8 cellular contexts compared by ENCODE assay signal in the genomic region with DNA sequence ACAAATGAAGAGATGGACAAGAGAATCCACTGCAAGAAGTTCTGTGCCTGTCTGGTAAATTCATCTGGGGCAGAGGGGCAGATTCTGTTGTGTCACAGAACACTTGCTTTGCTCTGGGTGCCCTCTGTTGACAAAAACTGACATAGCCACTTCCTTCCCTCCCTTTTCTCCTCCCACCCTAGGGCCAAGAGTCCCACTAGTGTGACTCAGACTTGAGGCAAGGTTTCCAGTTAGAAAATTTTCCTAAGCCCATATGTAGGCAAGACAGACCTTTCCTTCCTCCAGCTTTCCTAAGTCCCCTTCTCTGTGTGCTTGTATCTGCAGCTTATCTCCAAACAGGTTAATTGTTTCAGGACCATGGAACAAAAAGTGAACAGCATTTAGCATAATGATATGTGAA.
DNase-seq lines count a peak whose midpoint lies in the region; TF ChIP-seq lines count a peak whose summit lies in the region.

No MANE protein-coding gene starts in this region.

- peak; percentile 68; the same call in 1 of the 2 replicates for TF ChIP-seq CTCF in LNCAP (IDR thresholded peaks at IDR 0.05)

- peak; percentile 3 to 65 (median 17) for DNase-seq in NCI-H1417 (lab: John Stamatoyannopoulos, UW)
- no peak for DNase-seq in NCI-H1417 treated with DMSO at 0.1 percent for 48 hours (lab: John Stamatoyannopoulos, UW)
- DNase-seq in SK-N-DZ (ENCODE audit: low spot score) = peak; percentile 61
- DNase-seq in cerebellar cortex (ENCODE audit: low spot score) = peak; percentile 78
- DNase-seq in left kidney (ENCODE audit: low read depth, low spot score) = peak; percentile 81
- peak; percentile 5 for DNase-seq in stimulated activated CD8-positive, alpha-beta memory T cell treated with anti-CD3 and anti-CD28 coated beads, Interleukin-15, amount 100 ng/mL, for 1 hour (ENCODE audit: low read depth)
- DNase-seq in activated effector memory CD4-positive, alpha-beta T cell treated with anti-CD3 and anti-CD28 coated beads, Interleukin-2, amount 50 U/mL, for 16 hours = no peak

Comparison
In these comparisons a context has a peak if more than half of its experiments do, and no peak if none do; other contexts are left out.
1. DNase-seq: peak in NCI-H1417 (3 of 3), SK-N-DZ (single experiment), cerebellar cortex (single experiment), left kidney (single experiment) and stimulated activated CD8-positive, alpha-beta memory T cell treated with anti-CD3 and anti-CD28 coated beads, Interleukin-15, amount 100 ng/mL, for 1 hour (single experiment); none in NCI-H1417 treated with DMSO at 0.1 percent for 48 hours (single experiment) and activated effector memory CD4-positive, alpha-beta T cell treated with anti-CD3 and anti-CD28 coated beads, Interleukin-2, amount 50 U/mL, for 16 hours (single experiment).